Comparison of ENCODE assay signal across 22 cellular contexts in the genomic region with DNA sequence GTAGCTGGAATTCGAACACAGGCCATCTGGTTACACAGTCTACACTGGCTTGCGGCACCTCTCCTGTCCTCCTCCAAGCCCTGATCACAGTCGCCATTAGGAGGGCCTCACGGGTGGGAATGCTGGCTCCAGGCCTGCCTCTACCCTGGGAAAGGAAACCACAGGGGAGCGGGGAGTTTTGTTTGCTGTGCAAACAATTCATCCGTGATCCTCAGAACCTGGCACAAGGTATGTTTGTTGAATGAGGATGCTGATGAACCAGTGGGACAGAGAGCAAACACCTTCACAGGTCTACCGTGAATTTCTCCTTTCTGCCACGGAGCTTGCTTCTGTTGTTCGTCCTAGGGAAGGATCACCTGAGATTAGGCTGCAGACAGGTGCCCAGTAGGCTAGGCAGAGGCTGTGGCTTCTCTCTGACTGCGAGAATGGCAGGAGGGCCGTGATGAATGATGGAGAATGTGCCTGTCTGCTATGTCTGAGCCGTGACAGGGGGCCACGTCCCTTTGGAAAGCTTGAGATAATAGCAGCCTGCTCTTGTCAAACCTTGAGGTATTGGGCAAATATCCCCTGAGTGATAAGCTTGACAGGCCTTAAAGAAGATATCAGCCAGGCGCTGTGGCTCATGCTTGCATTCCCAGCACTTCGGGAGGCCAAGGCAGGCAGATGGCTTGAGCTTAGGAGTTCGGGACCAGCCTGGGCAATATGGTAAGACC. TPM values are rescaled to one million over a fixed set of nuclear protein-coding genes. Genes with fewer than 3 reads are reported as not detected.
DNase-seq lines count a peak whose midpoint lies in the region; ATAC-seq, FAIRE-seq and TF ChIP-seq lines count a peak whose summit lies in the region.
"Had no signal": no experiment of that assay in that cellular context is flagged by ENCODE, and none has a peak within 500 bp of the region (broad histone marks: within the 10 kb centered on the region; RNA-seq: fewer than 3 reads in every experiment).

No MANE protein-coding gene starts in this region.

- no peak overlapping the region for H2BK5ac ChIP-seq in IMR-90 (ENCODE audit: low read depth, low read length, poor library complexity, severe bottlenecking)
- H2BK5ac ChIP-seq in H1 (ENCODE audit: low read depth, low read length): no peak overlapping the region

- H3K18ac ChIP-seq in IMR-90 (ENCODE audit: low read depth, low read length) (no peak overlapping the region), H1 (ENCODE audit: extremely low read depth, low read length) (no peak overlapping the region)

- POLR2A ChIA-PET in IMR-90 (lab: Charles Lee; ENCODE audit: unreplicated experiment) (interaction anchor here (0.6 kb wide), 1 partner anchor 228 kb away, joined by 5 read pairs; no protein-coding TSS in a partner anchor), H1 (lab: Charles Lee; ENCODE audit: partially characterized antibody) (interaction anchor here (0.8 to 2.3 kb wide), 9 partner anchors 8 to 128 kb away, joined by 3 to 6 read pairs (median 4); no protein-coding TSS in a partner anchor), GM10248 (lab: Yijun Ruan, JAX) (no interaction called here)

- H3K23me2 ChIP-seq in H1 (ENCODE audit: low read depth, low read length): peaks cover 2% of the 10 kb centered on the region; the same call in 1 of the 2 replicates

- no peak for TF ChIP-seq RAD21 in IMR-90 (IDR thresholded peaks at IDR 0.05; ENCODE audit: low read length)
- no peak for TF ChIP-seq RAD21 in H1 (IDR thresholded peaks at IDR 0.05 in 1 of 2, conservative IDR thresholded peaks at IDR 0.05 in 1 of 2; ENCODE audit: low read depth in 2 of 2, low read length in 2 of 2)

- 0 out of 2 replicates have a peak overlapping the region, but pooled peaks have one; percentile 7 for H2BK12ac ChIP-seq in H1 (ENCODE audit: low read depth, low read length)

- H3K4me2 ChIP-seq in IMR-90 (ENCODE audit: low read depth, low read length) (no peak overlapping the region), H1 (ENCODE audit: insufficient read depth in 1 of 2, low read depth in 2 of 2, low read length in 2 of 2) (no peak overlapping the region)

- DNase-seq in DMS153 (lab: John Stamatoyannopoulos, UW): peak; percentile 85
- DNase-seq in IMR-90: no peak
- peak; percentile 89 for DNase-seq in NCI-H345 treated with DMSO at 0.1 percent for 48 hours (lab: John Stamatoyannopoulos, UW; ENCODE audit: unreplicated experiment)
- DNase-seq in H1 (ENCODE audit: low read depth in 1 of 2, low spot score in 2 of 2): no peak
- DNase-seq in activated CD4-positive, CD25-positive, alpha-beta regulatory T cell treated with anti-CD3 and anti-CD28 coated beads, Interleukin-2, amount 50 U/mL, for 72 hours: no peak
- DNase-seq in activated effector memory CD4-positive, alpha-beta T cell treated with anti-CD3 and anti-CD28 coated beads, Interleukin-2, amount 50 U/mL, for 16 hours: no peak
- DNase-seq in GM10248 (ENCODE audit: extremely low spot score): no peak
- DNase-seq in MG63: no peak
- DNase-seq: activated CD4-positive, alpha-beta memory T cell treated with anti-CD3 and anti-CD28 coated beads for 36 hours; activated T-cell treated with anti-CD3 and anti-CD28 coated beads for 4 hours; GDM1; glutamatergic neuron; Karpas-422; NCI-H446 treated with DMSO at 0.1 percent for 48 hours; stimulated activated CD4-positive, alpha-beta T cell treated with anti-CD3 and anti-CD28 coated beads, Interleukin-1b, Interleukin-23, amount 100 ng/mL, for 48 hours had no signal

- H3K27me3 ChIP-seq in IMR-90 (ENCODE audit: control insufficient read depth, insufficient read depth, low read length) (no peaks in the 10 kb centered on the region; the same call in 1 of the 2 replicates), H1 (replicated peaks in 1 of 4; ENCODE audit: control insufficient read depth in 3 of 4, extremely low read depth in 1 of 4, insufficient read depth in 3 of 4, low read length in 3 of 4) (no peaks in the 10 kb centered on the region), MG63 (peaks cover 2% of the 10 kb centered on the region; the same call in 1 of the 2 replicates)
- H3K27me3 ChIP-seq: neutrophil, vagina had no signal

- BruUV-seq in IMR-90 (replicated peaks; lab: Mats Ljungman, UMichigan): no TSS peak

- H3K9me1 ChIP-seq in IMR-90 (ENCODE audit: insufficient read depth, low read length): no peaks in the 10 kb centered on the region

- H2AK5ac ChIP-seq in IMR-90 (ENCODE audit: low read depth, low read length) (no peak overlapping the region), H1 (ENCODE audit: low read depth, low read length) (no peak overlapping the region)

- no peak for TF ChIP-seq EP300 in H1 (IDR thresholded peaks at IDR 0.05; ENCODE audit: borderline replicate concordance in 1 of 2, low read depth in 2 of 2, low read length in 2 of 2)

- H3K4me1 ChIP-seq in IMR-90 (ENCODE audit: control insufficient read depth, insufficient read depth, low read length) (no peaks in the 10 kb centered on the region), H1 (replicated peaks in 1 of 4; ENCODE audit: control insufficient read depth in 3 of 4, insufficient read depth in 4 of 4, low read length in 3 of 4) (no peaks in the 10 kb centered on the region; a peak in 1 of 7 replicates)
- H3K4me1 ChIP-seq: vagina had no signal

- FAIRE-seq in H1 (lab: Jason Lieb, UNC): no peak
- FAIRE-seq: endothelial cell of umbilical vein had no signal

- no peak overlapping the region for H3K23ac ChIP-seq in IMR-90 (ENCODE audit: low read depth, low read length)
- no peak overlapping the region for H3K23ac ChIP-seq in H1 (ENCODE audit: insufficient read length)

- H2AFZ ChIP-seq in IMR-90 (replicated peaks; ENCODE audit: low read length, poor library complexity) (peak overlapping the region; percentile 8), H1 (ENCODE audit: low read length) (no peak overlapping the region)

- H3K27ac ChIP-seq in IMR-90 (ENCODE audit: insufficient read depth, low read length) (no peak overlapping the region), H1 (ENCODE audit: low read depth, low read length) (no peak overlapping the region)
- H3K27ac ChIP-seq: neutrophil, RWPE1, vagina had no signal

- H4K5ac ChIP-seq in IMR-90 (ENCODE audit: low read depth, low read length) (no peak overlapping the region), H1 (ENCODE audit: insufficient read length, low read depth, low read length) (no peak overlapping the region)

- H3K4me3 ChIP-seq in IMR-90 (ENCODE audit: insufficient read depth, low read depth, low read length) (no peak overlapping the region), H1 (ENCODE audit: extremely low read depth in 1 of 4, insufficient read depth in 2 of 4, low read depth in 3 of 4, low read length in 4 of 4) (no peak overlapping the region), MG63 (no peak overlapping the region)
- H3K4me3 ChIP-seq: vagina had no signal

- H3K36me3 ChIP-seq in IMR-90 (ENCODE audit: control insufficient read depth, insufficient read depth, low read length) (no peaks in the 10 kb centered on the region), H1 (ENCODE audit: control insufficient read depth in 2 of 4, insufficient read depth in 4 of 4, low read length in 3 of 4) (no peaks in the 10 kb centered on the region; a peak in 1 of 8 replicates), MG63 (no peaks in the 10 kb centered on the region)
- H3K36me3 ChIP-seq: neutrophil, vagina had no signal

- H2BK120ac ChIP-seq in IMR-90 (ENCODE audit: low read depth, low read length): no peak overlapping the region
- no peak overlapping the region for H2BK120ac ChIP-seq in H1 (replicated peaks; ENCODE audit: low read depth, low read length)

- H3K9ac ChIP-seq in IMR-90 (ENCODE audit: low read depth, low read length) (no peak overlapping the region), H1 (replicated peaks in 1 of 4; ENCODE audit: extremely low read depth in 1 of 4, low read depth in 3 of 4, low read length in 3 of 4) (peak overlapping the region in 1 of 4 experiments; percentile 10; a peak in 1 of 7 replicates)

- H2BK15ac ChIP-seq in IMR-90 (ENCODE audit: low read depth, low read length): no peak overlapping the region
- no peak overlapping the region for H2BK15ac ChIP-seq in H1 (ENCODE audit: low read length)

- intact Hi-C loops in IMR-90 (cut with micrococcal nuclease): no loop called here

- H2BK20ac ChIP-seq in IMR-90 (ENCODE audit: low read depth, low read length) (no peak overlapping the region), H1 (ENCODE audit: low read length) (no peak overlapping the region)

- no peak overlapping the region for H3K4ac ChIP-seq in IMR-90 (ENCODE audit: low read depth, low read length)
- no peak overlapping the region for H3K4ac ChIP-seq in H1 (replicated peaks; ENCODE audit: insufficient read length, low read depth, low read length)

- H3K79me1 ChIP-seq in IMR-90 (ENCODE audit: low read depth in 1 of 2, low read length in 2 of 2) (no peaks in the 10 kb centered on the region), H1 (ENCODE audit: low read depth, low read length) (no peaks in the 10 kb centered on the region; the same call in 1 of the 2 replicates)

- no peak overlapping the region for H4K8ac ChIP-seq in IMR-90 (ENCODE audit: low read depth in 2 of 2, low read length in 2 of 2)
- H4K8ac ChIP-seq in H1 (ENCODE audit: extremely low read depth, insufficient read depth, low read length): peak overlapping the region; percentile 3; the same call in 1 of the 2 replicates

- H4K91ac ChIP-seq in IMR-90 (ENCODE audit: insufficient read depth, low read depth, low read length): no peak overlapping the region
- H4K91ac ChIP-seq in H1 (replicated peaks; ENCODE audit: insufficient read length, low read length): no peak overlapping the region

- no peak for ATAC-seq in IMR-90 (ENCODE audit: low read depth)
- ATAC-seq: HCT116; stimulated activated effector memory CD8-positive, alpha-beta T cell treated with anti-CD3 and anti-CD28 coated beads, Interleukin-12 subunit alpha, Interleukin-12 subunit beta, amount 100 ng/mL, for 72 hours; WTC11 had no signal

- CTCF ChIA-PET in IMR-90 (lab: Yijun Ruan, JAX) (no interaction called here), H1 (lab: Charles Lee; ENCODE audit: partially characterized antibody) (interaction anchor here (0.5 to 1.8 kb wide), 3 partner anchors 13 to 817 kb away, joined by 3 to 5 read pairs (median 3); no protein-coding TSS in a partner anchor), GM10248 (lab: Yijun Ruan, JAX) (interaction anchor here (1.1 kb wide), 1 partner anchor 14 kb away, joined by 3 read pairs; no protein-coding TSS in a partner anchor)

- no peaks in the 10 kb centered on the region for H3K79me2 ChIP-seq in H1 (ENCODE audit: control insufficient read depth in 1 of 2, insufficient read depth in 2 of 2, low read length in 2 of 2)

- no peak overlapping the region for H3K56ac ChIP-seq in IMR-90 (ENCODE audit: extremely low read depth, insufficient read depth, low read length)
- H3K56ac ChIP-seq in H1 (replicated peaks; ENCODE audit: insufficient read length, low read depth, low read length): no peak overlapping the region

- TF ChIP-seq POLR2A in IMR-90 (IDR thresholded peaks at IDR 0.05; ENCODE audit: low read depth, low read length) (no peak), H1 (IDR thresholded peaks at IDR 0.05; ENCODE audit: control extremely low read depth in 1 of 2, low read depth in 2 of 2, low read length in 2 of 2) (no peak)

- no peaks in the 10 kb centered on the region for H4K20me1 ChIP-seq in IMR-90 (ENCODE audit: insufficient read depth, low read length)
- H4K20me1 ChIP-seq in H1 (replicated peaks in 1 of 2; ENCODE audit: control insufficient read depth in 1 of 2, insufficient read depth in 2 of 2, low read length in 2 of 2): peaks cover 0 to 3% of the 10 kb centered on the region in 2 experiments

- H3K14ac ChIP-seq in IMR-90 (replicated peaks; ENCODE audit: low read depth, low read length) (no peak overlapping the region), H1 (ENCODE audit: insufficient read length) (no peak overlapping the region)

- no peak overlapping the region for H2AK9ac ChIP-seq in IMR-90 (replicated peaks; ENCODE audit: low read depth, low read length, poor library complexity)

- dilution Hi-C loops in IMR-90 (cut with HindIII; ENCODE audit: low sequenced_read_pairs, unreplicated experiment): no loop called here

- H3K9me3 ChIP-seq in IMR-90 (ENCODE audit: control insufficient read depth, insufficient read depth, low read length): no peaks in the 10 kb centered on the region
- H3K9me3 ChIP-seq in H1 (ENCODE audit: insufficient read depth in 2 of 2, low read depth in 1 of 2, low read length in 1 of 2): no peaks in the 10 kb centered on the region
- no peaks in the 10 kb centered on the region for H3K9me3 ChIP-seq in MG63
- H3K9me3 ChIP-seq: neutrophil, vagina had no signal

- TF ChIP-seq CTCF in IMR-90 (conservative IDR thresholded peaks at IDR 0.05; ENCODE audit: low read depth, low read length) (no peak), H1 (IDR thresholded peaks at IDR 0.05; ENCODE audit: control extremely low read depth in 1 of 3, insufficient read depth in 1 of 3, low read depth in 1 of 3, low read length in 3 of 3) (no peak), GM10248 (IDR thresholded peaks at IDR 0.05; ENCODE audit: control extremely low read depth, extremely low read depth, low read depth, missing control alignments) (no peak)

- WGBS in IMR-90 (ENCODE audit: extremely low coverage in 2 of 2, insufficient read length in 1 of 2), 2 experiments: 71% methylated on average over 5 of the region's 16 CpGs; no CpG with 5 or more reads in 1 of the 2 experiments
- 85% methylated on average over 16 of the region's 16 CpGs; no CpG with 5 or more reads in 1 of the 2 experiments for WGBS in H1 (ENCODE audit: extremely low coverage in 1 of 2, insufficient coverage in 1 of 2, insufficient read length in 1 of 2, insufficient replicate concordance in 2 of 2, low coverage in 1 of 2, low lambda C conversion rate in 2 of 2, missing lambda C conversion rate in 1 of 2), 2 experiments

- in situ Hi-C loops in IMR-90 (cut with MboI; ENCODE audit: low sequenced_read_pairs): loop anchor here (5.0 kb wide), 1 partner anchor 41 kb away; no protein-coding TSS in a partner anchor

RNA-seq across cellular contexts. Expression of gene PIN1, which starts 36.7 kb away (rescaled TPM):
- total RNA-seq in IMR-90 (2012; rRNA removed): 76.0 and 77.2 TPM in 2 replicates
- polyA plus RNA-seq in IMR-90 (2012; rRNA removed) (105 and 126 TPM in 2 replicates), H1 (2011; rRNA removed) (90.8 and 124 TPM in 2 replicates)
- polyA plus RNA-seq in IMR-90 (2012; cell fraction: cytosol; rRNA removed): 71.7 and 184 TPM in 2 replicates
- polyA plus RNA-seq in IMR-90 (2012; cell fraction: nucleus; rRNA removed; ENCODE audit: low replicate concordance): 67.3 and 125 TPM in 2 replicates
- 78.3 and 88.0 TPM in 2 replicates for total RNA-seq in H1 (2021; fragmentation: NEBNext Ultra II Directional; extraction: Animal tissue kit (Norgen Biotek cat#: 25700))
- polyA plus RNA-seq in H1 (2011; cell fraction: cytosol; rRNA removed): 145 TPM
- polyA plus RNA-seq in H1 (2011; cell fraction: nucleus; rRNA removed): 106 TPM
- 53.3 to 94.4 TPM (median 91.8 TPM) in 4 replicates for polyA plus RNA-seq in H1 (2012, experiment 1 of 2)
- polyA plus RNA-seq in H1 (2012, experiment 2 of 2): 98.1 TPM
- polyA plus RNA-seq in H1 (2013, experiment 1 of 2): 64.9 TPM
- 61.6 TPM for polyA plus RNA-seq in H1 (2013, experiment 2 of 2)
- polyA minus RNA-seq in H1 (2011; rRNA and poly(A)+ RNA removed): 16.1 and 18.6 TPM in 2 replicates
- polyA minus RNA-seq in H1 (2011; cell fraction: cytosol; rRNA and poly(A)+ RNA removed): 40.0 TPM
- polyA minus RNA-seq in H1 (2011; cell fraction: nucleus; rRNA and poly(A)+ RNA removed): 29.8 TPM
- total RNA-seq in MG63 (2014; rRNA removed; shearing (Covaris generic); ENCODE audit: low replicate concordance): 218 and 273 TPM in 2 replicates

RNA-seq across cellular contexts. Expression of gene UBL5, which starts 44.1 kb away (rescaled TPM):
- total RNA-seq in IMR-90 (2012; rRNA removed): 371 and 434 TPM in 2 replicates
- polyA plus RNA-seq in IMR-90 (2012; rRNA removed) (1,091 and 1,179 TPM in 2 replicates), H1 (2011; rRNA removed) (1,137 and 1,209 TPM in 2 replicates)
- 1,099 and 1,903 TPM in 2 replicates for polyA plus RNA-seq in IMR-90 (2012; cell fraction: cytosol; rRNA removed)
- polyA plus RNA-seq in IMR-90 (2012; cell fraction: nucleus; rRNA removed; ENCODE audit: low replicate concordance): 247 and 613 TPM in 2 replicates
- total RNA-seq in H1 (2021; fragmentation: NEBNext Ultra II Directional; extraction: Animal tissue kit (Norgen Biotek cat#: 25700)): 384 and 416 TPM in 2 replicates
- polyA plus RNA-seq in H1 (2011; cell fraction: cytosol; rRNA removed): 1,381 TPM
- polyA plus RNA-seq in H1 (2011; cell fraction: nucleus; rRNA removed): 379 TPM
- polyA plus RNA-seq in H1 (2012, experiment 1 of 2): 570 to 950 TPM (median 731 TPM) in 4 replicates
- polyA plus RNA-seq in H1 (2012, experiment 2 of 2): 3,120 TPM
- polyA plus RNA-seq in H1 (2013, experiment 1 of 2): 427 TPM
- polyA plus RNA-seq in H1 (2013, experiment 2 of 2): 439 TPM
- 103 and 118 TPM in 2 replicates for polyA minus RNA-seq in H1 (2011; rRNA and poly(A)+ RNA removed)
- polyA minus RNA-seq in H1 (2011; cell fraction: cytosol; rRNA and poly(A)+ RNA removed): 80.6 TPM
- 77.9 TPM for polyA minus RNA-seq in H1 (2011; cell fraction: nucleus; rRNA and poly(A)+ RNA removed)
- total RNA-seq in MG63 (2014; rRNA removed; shearing (Covaris generic); ENCODE audit: low replicate concordance): 237 and 851 TPM in 2 replicates

RNA-seq across cellular contexts. Expression of gene FBXL12, which starts 52.9 kb away (rescaled TPM):
- total RNA-seq in IMR-90 (2012; rRNA removed): 8.1 and 8.9 TPM in 2 replicates
- polyA plus RNA-seq in IMR-90 (2012; rRNA removed): 42.6 and 47.6 TPM in 2 replicates
- polyA plus RNA-seq in IMR-90 (2012; cell fraction: cytosol; rRNA removed): 34.3 and 50.6 TPM in 2 replicates
- 70.0 and 176 TPM in 2 replicates for polyA plus RNA-seq in IMR-90 (2012; cell fraction: nucleus; rRNA removed; ENCODE audit: low replicate concordance)
- total RNA-seq in H1 (2021; fragmentation: NEBNext Ultra II Directional; extraction: Animal tissue kit (Norgen Biotek cat#: 25700)): 24.6 and 26.7 TPM in 2 replicates
- 62.3 and 89.1 TPM in 2 replicates for polyA plus RNA-seq in H1 (2011; rRNA removed)
- 56.8 TPM for polyA plus RNA-seq in H1 (2011; cell fraction: cytosol; rRNA removed)
- polyA plus RNA-seq in H1 (2011; cell fraction: nucleus; rRNA removed): 59.7 TPM
- polyA plus RNA-seq in H1 (2012, experiment 1 of 2): 24.8 to 33.5 TPM (median 30.6 TPM) in 4 replicates
- polyA plus RNA-seq in H1 (2012, experiment 2 of 2): 29.7 TPM
- 25.9 TPM for polyA plus RNA-seq in H1 (2013, experiment 1 of 2)
- 25.4 TPM for polyA plus RNA-seq in H1 (2013, experiment 2 of 2)
- 11.2 and 13.5 TPM in 2 replicates for polyA minus RNA-seq in H1 (2011; rRNA and poly(A)+ RNA removed)
- 12.6 TPM for polyA minus RNA-seq in H1 (2011; cell fraction: cytosol; rRNA and poly(A)+ RNA removed)
- polyA minus RNA-seq in H1 (2011; cell fraction: nucleus; rRNA and poly(A)+ RNA removed): 20.7 TPM
- 23.6 and 41.2 TPM in 2 replicates for total RNA-seq in MG63 (2014; rRNA removed; shearing (Covaris generic); ENCODE audit: low replicate concordance)

Comparison
In these comparisons a context has a peak if more than half of its experiments do, and no peak if none do; other contexts are left out.
1. DNase-seq: peak in DMS153 (single experiment) and NCI-H345 treated with DMSO at 0.1 percent for 48 hours (single experiment); none in IMR-90 (single experiment), H1 (0 of 2), activated CD4-positive, CD25-positive, alpha-beta regulatory T cell treated with anti-CD3 and anti-CD28 coated beads, Interleukin-2, amount 50 U/mL, for 72 hours (single experiment), activated effector memory CD4-positive, alpha-beta T cell treated with anti-CD3 and anti-CD28 coated beads, Interleukin-2, amount 50 U/mL, for 16 hours (single experiment), GM10248 (single experiment) and MG63 (single experiment).